ENCODE assay signal across 5 cellular contexts in genomic region chr21:39802226-39802625, GRCh38. TPM values are rescaled to one million over a fixed set of nuclear protein-coding genes. Genes with fewer than 3 reads are reported as not detected.
"Had no signal": no experiment of that assay in that cellular context is flagged by ENCODE, and none has a peak within 500 bp of the region (broad histone marks: within the 10 kb centered on the region; RNA-seq: fewer than 3 reads in every experiment).

No MANE protein-coding gene starts in this region.

- DNase-seq: IMR-90 had no signal

- H3K4me3 Mint-ChIP-seq: IgD-negative memory B cell had no signal

- H3K27me3 Mint-ChIP-seq: IgD-negative memory B cell had no signal

- H3K4me3 ChIP-seq: K562 had no signal

- H3K27ac ChIP-seq: HL-60 had no signal

- H3K4me1 Mint-ChIP-seq: IgD-negative memory B cell had no signal

- H3K27ac Mint-ChIP-seq: IgD-negative memory B cell had no signal

RNA-seq across cellular contexts. Expression of gene IGSF5, which starts 57.2 kb away (rescaled TPM):
- total RNA-seq: HepG2, IMR-90, K562 had no signal
- polyA plus RNA-seq: HepG2, IgD-negative memory B cell, IMR-90, K562 had no signal
